9 cellular contexts compared by ENCODE assay signal in the genomic region with DNA sequence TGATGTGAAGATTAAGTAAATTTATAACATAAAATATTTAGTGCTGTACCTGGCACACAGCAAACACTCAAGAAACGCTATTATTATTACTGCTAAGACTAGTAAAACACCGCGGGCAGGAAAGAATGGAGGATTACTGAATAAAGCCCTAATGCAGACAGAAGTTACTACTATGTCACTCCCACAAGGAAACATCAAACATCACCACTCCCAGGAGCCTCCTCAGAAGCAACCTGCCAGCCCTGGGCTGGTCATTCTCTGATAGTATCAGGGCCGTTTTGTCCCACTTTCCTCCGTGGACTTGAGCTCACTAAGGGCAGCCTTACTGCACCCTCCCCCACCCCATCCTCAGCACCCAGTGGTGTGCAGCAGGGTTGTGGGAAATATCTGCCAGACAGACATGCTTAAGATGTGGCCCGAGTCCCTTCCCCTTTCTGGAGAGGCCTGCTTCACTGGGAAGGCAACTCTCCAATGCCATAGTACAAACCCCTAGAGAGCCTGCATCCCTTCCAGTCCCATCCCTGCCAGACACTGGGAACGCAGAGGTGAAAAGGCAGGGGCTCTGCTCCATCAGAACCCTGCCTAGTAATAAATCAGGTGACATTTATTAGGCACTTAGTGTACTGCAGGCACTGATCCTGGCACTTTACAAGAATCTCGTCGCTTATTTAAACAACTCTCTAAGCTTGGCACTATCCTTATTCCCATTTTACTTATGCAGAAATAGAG. TPM values are rescaled to one million over a fixed set of nuclear protein-coding genes. Genes with fewer than 3 reads are reported as not detected.
DNase-seq lines count a peak whose midpoint lies in the region; ATAC-seq and TF ChIP-seq lines count a peak whose summit lies in the region.
"Had no signal": no experiment of that assay in that cellular context is flagged by ENCODE, and none has a peak within 500 bp of the region (broad histone marks: within the 10 kb centered on the region; RNA-seq: fewer than 3 reads in every experiment).

No MANE protein-coding gene starts in this region.

- intact Hi-C loops in gastrocnemius medialis (cut with DNase I; ENCODE audit: low total_unique reads): no loop called here

- TF ChIP-seq POLR2A in gastrocnemius medialis (IDR thresholded peaks at IDR 0.05): no peak

- H3K27me3 Mint-ChIP-seq in endothelial cell (ENCODE audit: unreplicated experiment): peaks cover 19% of the 10 kb centered on the region
- H3K27me3 Mint-ChIP-seq in stimulated activated naive CD8-positive, alpha-beta T cell treated with anti-CD3 and anti-CD28 coated beads, Interleukin-15, amount 100 ng/mL, for 72 hours: no peaks in the 10 kb centered on the region

- H3K27ac Mint-ChIP-seq in endothelial cell (ENCODE audit: unreplicated experiment): peak overlapping the region; percentile 57
- no peak overlapping the region for H3K27ac Mint-ChIP-seq in stimulated activated naive CD8-positive, alpha-beta T cell treated with anti-CD3 and anti-CD28 coated beads, Interleukin-15, amount 100 ng/mL, for 72 hours

- H3K36me3 Mint-ChIP-seq in endothelial cell (ENCODE audit: low read depth, unreplicated experiment): peaks cover 7% of the 10 kb centered on the region

- ATAC-seq in gastrocnemius medialis (no peak), SK-N-SH treated with all-trans-retinoic acid at 6 μM for 48 hours (no peak)
- ATAC-seq in stimulated activated naive CD8-positive, alpha-beta T cell treated with anti-CD3 and anti-CD28 coated beads, Interleukin-15, amount 100 ng/mL, for 72 hours: no peak

- TF ChIP-seq CTCF in OCI-LY1 (IDR thresholded peaks at IDR 0.05; ENCODE audit: low read length) (no peak), endothelial cell (IDR thresholded peaks at IDR 0.05; ENCODE audit: unreplicated experiment) (no peak), gastrocnemius medialis (IDR thresholded peaks at IDR 0.05 in 4 of 5, conservative IDR thresholded peaks at IDR 0.05 in 1 of 5) (no peak)

- H3K4me1 ChIP-seq in OCI-LY1 (ENCODE audit: insufficient read depth, low read length, severe bottlenecking) (peaks cover 68% of the 10 kb centered on the region), gastrocnemius medialis (peaks cover 15 to 58% of the 10 kb centered on the region in 2 donors)

- no peak overlapping the region for H3K9ac ChIP-seq in OCI-LY1 (ENCODE audit: low read length)

- H3K4me3 ChIP-seq in OCI-LY1 (ENCODE audit: low read depth, low read length, poor library complexity, severe bottlenecking) (no peak overlapping the region), gastrocnemius medialis (no peak overlapping the region)

- H3K79me2 ChIP-seq in OCI-LY1 (ENCODE audit: insufficient read depth, low read length): no peaks in the 10 kb centered on the region

- H2AFZ ChIP-seq in OCI-LY1 (ENCODE audit: low read length): no peak overlapping the region

- H3K36me3 ChIP-seq in OCI-LY1 (ENCODE audit: insufficient read depth, low read length): peaks cover 4% of the 10 kb centered on the region
- no peaks in the 10 kb centered on the region for H3K36me3 ChIP-seq in gastrocnemius medialis

- H3K27ac ChIP-seq in OCI-LY1 (ENCODE audit: low read depth, low read length, poor library complexity, severe bottlenecking): no peak overlapping the region
- H3K27ac ChIP-seq in gastrocnemius medialis: peak overlapping the region; percentile 7 to 45 (median 26)

- no peaks in the 10 kb centered on the region for H4K20me1 ChIP-seq in OCI-LY1 (ENCODE audit: insufficient read depth, low read length)

- H3K4me2 ChIP-seq in OCI-LY1 (ENCODE audit: low read length): peak overlapping the region; percentile 3; the same call in 1 of the 2 replicates

- H3K4me1 Mint-ChIP-seq in endothelial cell (ENCODE audit: unreplicated experiment): peaks cover 62% of the 10 kb centered on the region
- peaks cover 98% of the 10 kb centered on the region for H3K4me1 Mint-ChIP-seq in stimulated activated naive CD8-positive, alpha-beta T cell treated with anti-CD3 and anti-CD28 coated beads, Interleukin-15, amount 100 ng/mL, for 72 hours

- no peaks in the 10 kb centered on the region for H3K9me3 ChIP-seq in OCI-LY1 (ENCODE audit: low read length)
- no peaks in the 10 kb centered on the region for H3K9me3 ChIP-seq in gastrocnemius medialis

- H3K4me3 Mint-ChIP-seq in endothelial cell (ENCODE audit: unreplicated experiment): no peak overlapping the region
- H3K4me3 Mint-ChIP-seq in stimulated activated naive CD8-positive, alpha-beta T cell treated with anti-CD3 and anti-CD28 coated beads, Interleukin-15, amount 100 ng/mL, for 72 hours: no peak overlapping the region

- in situ Hi-C loops in gastrocnemius medialis (cut with MboI; ENCODE audit: low sequenced_read_pairs in 4 of 4): no loop called here

- no peaks in the 10 kb centered on the region for H3K27me3 ChIP-seq in OCI-LY1 (ENCODE audit: insufficient read depth, low read length)
- H3K27me3 ChIP-seq in gastrocnemius medialis: no peaks in the 10 kb centered on the region

- no peaks in the 10 kb centered on the region for H3F3A ChIP-seq in OCI-LY1 (ENCODE audit: insufficient read depth, low read length)

- DNase-seq in GF-D8 (lab: John Stamatoyannopoulos, UW) (peak; percentile 2), endothelial cell (ENCODE audit: low spot score) (no peak), gastrocnemius medialis (no peak), NCI-H345 treated with DMSO at 0.1 percent for 48 hours (lab: John Stamatoyannopoulos, UW; ENCODE audit: unreplicated experiment) (no peak)
- DNase-seq in activated CD4-positive, CD25-positive, alpha-beta regulatory T cell treated with anti-CD3 and anti-CD28 coated beads, Interleukin-2, amount 50 U/mL, for 72 hours: no peak
- no peak for DNase-seq in stimulated activated naive CD8-positive, alpha-beta T cell treated with anti-CD3 and anti-CD28 coated beads, Interleukin-15, amount 100 ng/mL, for 72 hours
- DNase-seq: NCI-H345 had no signal

- no peaks in the 10 kb centered on the region for H3K9me3 Mint-ChIP-seq in endothelial cell (ENCODE audit: unreplicated experiment)
- no peaks in the 10 kb centered on the region for H3K9me3 Mint-ChIP-seq in stimulated activated naive CD8-positive, alpha-beta T cell treated with anti-CD3 and anti-CD28 coated beads, Interleukin-15, amount 100 ng/mL, for 72 hours

- no peaks in the 10 kb centered on the region for H3K9me2 ChIP-seq in OCI-LY1 (ENCODE audit: low read depth, low read length)

TF ChIP-seq in SK-N-SH treated with all-trans-retinoic acid at 6 μM for 48 hours, 23 proteins besides CTCF, POLR2A, EP300 and RAD21:
- TF ChIP-seq, protein P1, sequence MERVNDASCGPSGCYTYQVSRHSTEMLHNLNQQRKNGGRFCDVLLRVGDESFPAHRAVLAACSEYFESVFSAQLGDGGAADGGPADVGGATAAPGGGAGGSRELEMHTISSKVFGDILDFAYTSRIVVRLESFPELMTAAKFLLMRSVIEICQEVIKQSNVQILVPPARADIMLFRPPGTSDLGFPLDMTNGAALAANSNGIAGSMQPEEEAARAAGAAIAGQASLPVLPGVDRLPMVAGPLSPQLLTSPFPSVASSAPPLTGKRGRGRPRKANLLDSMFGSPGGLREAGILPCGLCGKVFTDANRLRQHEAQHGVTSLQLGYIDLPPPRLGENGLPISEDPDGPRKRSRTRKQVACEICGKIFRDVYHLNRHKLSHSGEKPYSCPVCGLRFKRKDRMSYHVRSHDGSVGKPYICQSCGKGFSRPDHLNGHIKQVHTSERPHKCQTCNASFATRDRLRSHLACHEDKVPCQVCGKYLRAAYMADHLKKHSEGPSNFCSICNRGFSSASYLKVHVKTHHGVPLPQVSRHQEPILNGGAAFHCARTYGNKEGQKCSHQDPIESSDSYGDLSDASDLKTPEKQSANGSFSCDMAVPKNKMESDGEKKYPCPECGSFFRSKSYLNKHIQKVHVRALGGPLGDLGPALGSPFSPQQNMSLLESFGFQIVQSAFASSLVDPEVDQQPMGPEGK (CRISPR knock-in tag; IDR thresholded peaks at IDR 0.05; ENCODE audit: borderline replicate concordance): no peak
- TF ChIP-seq SNAI2 (CRISPR knock-in tag; IDR thresholded peaks at IDR 0.05) (no peak), ZFP30 (CRISPR knock-in tag; IDR thresholded peaks at IDR 0.05) (no peak), ZFP3 (CRISPR knock-in tag; IDR thresholded peaks at IDR 0.05) (no peak), PPARA (CRISPR knock-in tag; IDR thresholded peaks at IDR 0.05; ENCODE audit: borderline replicate concordance) (no peak), OSR1 (CRISPR knock-in tag; IDR thresholded peaks at IDR 0.05) (no peak), ZNF70 (CRISPR knock-in tag; IDR thresholded peaks at IDR 0.05) (no peak), ZC3H10 (CRISPR knock-in tag; IDR thresholded peaks at IDR 0.05) (no peak), ZNF8 (CRISPR knock-in tag; IDR thresholded peaks at IDR 0.05) (no peak), TOX (CRISPR knock-in tag; IDR thresholded peaks at IDR 0.05; ENCODE audit: borderline replicate concordance) (no peak)

RNA-seq across cellular contexts. Expression of a gene that starts 41.7 kb away (rescaled TPM):
- total RNA-seq in endothelial cell (ENCODE audit: unreplicated experiment) (328 TPM), gastrocnemius medialis (10 to 100 TPM; 17.1 to 39.9 (median 26.7) TPM)
